ENCODE assay signal across 18 cellular contexts in genomic region chr5:81842795-81843377, GRCh38.
DNase-seq lines count a peak whose midpoint lies in the region; ATAC-seq, FAIRE-seq and TF ChIP-seq lines count a peak whose summit lies in the region.
"Had no signal": no experiment of that assay in that cellular context is flagged by ENCODE, and none has a peak within 500 bp of the region (broad histone marks: within the 10 kb centered on the region; RNA-seq: fewer than 3 reads in every experiment).

No MANE protein-coding gene starts in this region.

- H3K27ac Mint-ChIP-seq in Calu3 (ENCODE audit: unreplicated experiment) (peak overlapping the region; percentile 43), H9 (no peak overlapping the region)
- H3K27ac Mint-ChIP-seq: activated CD8-positive, alpha-beta T cell treated with anti-CD3 and anti-CD28 coated beads, Interleukin-2, amount 10 ng/mL, durations not matched to agents 7 days and 5 days; activated naive CD8-positive, alpha-beta T cell treated with anti-CD3 and anti-CD28 coated beads, Interleukin-2, amount 10 ng/mL, durations not matched to agents 7 days and 5 days had no signal

- no peaks in the 10 kb centered on the region for H3K9me1 ChIP-seq in K562 (ENCODE audit: control insufficient read depth, insufficient read depth, low read length)

- no peaks in the 10 kb centered on the region for H3K23me2 ChIP-seq in H9 (ENCODE audit: insufficient read length, low read depth, low read length, poor library complexity, severe bottlenecking)

- H2BK15ac ChIP-seq in H9 (ENCODE audit: low read depth, low read length), result no peak overlapping the region

- TF ChIP-seq EP300 in K562 (IDR thresholded peaks at IDR 0.05; ENCODE audit: low read length) (no peak), neural cell (conservative IDR thresholded peaks at IDR 0.05; ENCODE audit: poor library complexity, severe bottlenecking) (no peak)

- H3K4me2 ChIP-seq in H9 (ENCODE audit: insufficient read depth, insufficient read length, low read length) (no peak overlapping the region), K562 (ENCODE audit: insufficient read depth, low read length) (no peak overlapping the region), neural cell (ENCODE audit: low read length) (no peak overlapping the region)
- H3K4me2 ChIP-seq: BLaER1 had no signal

- no peak overlapping the region for H3K14ac ChIP-seq in H9 (ENCODE audit: insufficient read depth, low read length)

- no peaks in the 10 kb centered on the region for H3K27me3 Mint-ChIP-seq in Calu3 (ENCODE audit: unreplicated experiment)
- H3K27me3 Mint-ChIP-seq in H9 (ENCODE audit: low read depth), result no peaks in the 10 kb centered on the region
- H3K27me3 Mint-ChIP-seq: activated naive CD8-positive, alpha-beta T cell treated with anti-CD3 and anti-CD28 coated beads, Interleukin-2, amount 10 ng/mL, durations not matched to agents 7 days and 5 days had no signal

- H3K56ac ChIP-seq in H9 (ENCODE audit: insufficient read length, low read depth, low read length), result no peak overlapping the region

- H2BK12ac ChIP-seq in H9 (ENCODE audit: insufficient read length, low read depth, low read length), result no peak overlapping the region

- H2AK5ac ChIP-seq in H9 (ENCODE audit: insufficient read length, low read length), result no peak overlapping the region

- in situ Hi-C loops in K562 (cut with MboI), result loop anchor here (10.0 kb wide), 1 partner anchor 418 kb away; no protein-coding TSS in a partner anchor

- DNase-seq in Calu3, result no peak
- DNase-seq in H9, result no peak
- no peak for DNase-seq in K562 (ENCODE audit: extremely low read depth in 1 of 4, low spot score in 3 of 4)
- DNase-seq in NOMO-1 (lab: John Stamatoyannopoulos, UW; ENCODE audit: unreplicated experiment in 2 of 2), result no peak
- DNase-seq in GM19239 (ENCODE audit: insufficient read length, low spot score), result no peak
- no peak for DNase-seq in RCC 7860 (ENCODE audit: low spot score)
- DNase-seq in NCI-H1694 treated with DMSO at 0.1 percent for 48 hours (lab: John Stamatoyannopoulos, UW), result no peak
- DNase-seq: activated CD8-positive, alpha-beta T cell treated with anti-CD3 and anti-CD28 coated beads, Interleukin-2, amount 10 ng/mL, durations not matched to agents 7 days and 5 days; activated naive CD8-positive, alpha-beta T cell treated with anti-CD3 and anti-CD28 coated beads, Interleukin-2, amount 10 ng/mL, durations not matched to agents 7 days and 5 days; NCI-H1436 treated with DMSO at 0.1 percent for 48 hours; NCI-H446; posterior cingulate gyrus; spleen; tibial artery had no signal

- H3K9me3 ChIP-seq in H9 (ENCODE audit: control insufficient read depth, low read depth, low read length) (no peaks in the 10 kb centered on the region), K562 (replicated peaks; ENCODE audit: control insufficient read depth, insufficient read depth, low read depth, low read length) (no peaks in the 10 kb centered on the region), neural cell (ENCODE audit: low read length) (no peaks in the 10 kb centered on the region)
- H3K9me3 ChIP-seq: BLaER1, spleen, tibial artery had no signal

- no peak overlapping the region for H3K23ac ChIP-seq in H9 (ENCODE audit: insufficient read length, low read depth, low read length)

- H3K4ac ChIP-seq in H9 (ENCODE audit: low read depth, low read length), result no peak overlapping the region

- H4K5ac ChIP-seq in H9 (ENCODE audit: insufficient read length, low read depth, low read length), result no peak overlapping the region

- H4K8ac ChIP-seq in H9 (replicated peaks; ENCODE audit: insufficient read length, low read depth, low read length), result no peak overlapping the region

- H3K4me3 Mint-ChIP-seq in Calu3 (ENCODE audit: low read depth, unreplicated experiment) (peak overlapping the region; percentile 8), H9 (no peak overlapping the region)
- H3K4me3 Mint-ChIP-seq: activated CD8-positive, alpha-beta T cell treated with anti-CD3 and anti-CD28 coated beads, Interleukin-2, amount 10 ng/mL, durations not matched to agents 7 days and 5 days; activated naive CD8-positive, alpha-beta T cell treated with anti-CD3 and anti-CD28 coated beads, Interleukin-2, amount 10 ng/mL, durations not matched to agents 7 days and 5 days had no signal

- FAIRE-seq in K562 (lab: Jason Lieb, UNC) (no peak), GM19239 (lab: Jason Lieb, UNC) (no peak), RCC 7860 (lab: Jason Lieb, UNC) (no peak)

- H2AFZ ChIP-seq in H9 (ENCODE audit: low read length), result peak overlapping the region; percentile 18
- peak overlapping the region; percentile 70 for H2AFZ ChIP-seq in K562 (ENCODE audit: low read depth, low read length)
- no peak overlapping the region for H2AFZ ChIP-seq in neural cell (ENCODE audit: low read depth, low read length)

- no peaks in the 10 kb centered on the region for H3K79me1 ChIP-seq in H9 (ENCODE audit: insufficient read depth, low read depth, low read length, poor library complexity, severe bottlenecking)

- no peak for TF ChIP-seq POLR2A in K562 (conservative IDR thresholded peaks at IDR 0.05)

- no peak overlapping the region for H4K91ac ChIP-seq in H9 (ENCODE audit: insufficient read length, low read depth, low read length)

- intact Hi-C loops in Calu3 (cut with micrococcal nuclease; ENCODE audit: unreplicated experiment), result no loop called here
- intact Hi-C loops in K562 (cut with micrococcal nuclease), result no loop called here

- ATAC-seq in K562, result no peak
- ATAC-seq: activated CD8-positive, alpha-beta T cell treated with anti-CD3 and anti-CD28 coated beads, Interleukin-2, amount 10 ng/mL, durations not matched to agents 7 days and 5 days; Panc1 had no signal

- H4K20me1 ChIP-seq in H9 (ENCODE audit: control insufficient read depth, insufficient read depth, insufficient read length) (no peaks in the 10 kb centered on the region), K562 (replicated peaks; ENCODE audit: control insufficient read depth, insufficient read depth, low read length) (no peaks in the 10 kb centered on the region), neural cell (ENCODE audit: insufficient read depth) (no peaks in the 10 kb centered on the region)
- H4K20me1 ChIP-seq: BLaER1 had no signal

- no peak overlapping the region for H3T11ph ChIP-seq in H9 (ENCODE audit: low read length)

- no peaks in the 10 kb centered on the region for H3F3A ChIP-seq in neural cell (ENCODE audit: insufficient read depth, low read length, poor library complexity, severe bottlenecking)

- no peak overlapping the region for H3K18ac ChIP-seq in H9 (ENCODE audit: insufficient read length, low read depth, low read length)

- no peaks in the 10 kb centered on the region for H3K36me3 ChIP-seq in K562 (ENCODE audit: control insufficient read depth, insufficient read depth, low read length)
- H3K36me3 ChIP-seq in neural cell (ENCODE audit: insufficient read depth, low read length), result no peaks in the 10 kb centered on the region
- H3K36me3 ChIP-seq: BLaER1, spleen, tibial artery had no signal

- H3K4me3 ChIP-seq in K562, result no peak overlapping the region
- H3K4me3 ChIP-seq in neural cell (ENCODE audit: low read length), result no peak overlapping the region
- H3K4me3 ChIP-seq: BLaER1, spleen, tibial artery had no signal

- H3K9me2 ChIP-seq in neural cell (ENCODE audit: insufficient read depth, low read length), result no peaks in the 10 kb centered on the region

- TF ChIP-seq CTCF in Calu3 (IDR thresholded peaks at IDR 0.05; ENCODE audit: unreplicated experiment) (no peak), H9 (conservative IDR thresholded peaks at IDR 0.05) (no peak), K562 (IDR thresholded peaks at IDR 0.05 in 2 of 3, conservative IDR thresholded peaks at IDR 0.05 in 1 of 3; ENCODE audit: insufficient read depth in 2 of 3, low read depth in 1 of 3, low read length in 3 of 3) (no peak), neural cell (IDR thresholded peaks at IDR 0.05; ENCODE audit: poor library complexity, severe bottlenecking) (no peak)

- H3K4me1 Mint-ChIP-seq in Calu3 (ENCODE audit: low read depth, unreplicated experiment) (peaks cover 22% of the 10 kb centered on the region), H9 (peaks cover 19 to 21% of the 10 kb centered on the region in 2 experiments)

- H2BK20ac ChIP-seq in H9 (ENCODE audit: low read depth, low read length, poor library complexity, severe bottlenecking), result no peak overlapping the region

- H3K79me2 ChIP-seq in H9 (ENCODE audit: insufficient read depth, low read length) (no peaks in the 10 kb centered on the region), K562 (ENCODE audit: control insufficient read depth, insufficient read depth, low read length) (no peaks in the 10 kb centered on the region), neural cell (replicated peaks; ENCODE audit: insufficient read depth, low read length) (no peaks in the 10 kb centered on the region)

- H3K9me3 Mint-ChIP-seq in Calu3 (ENCODE audit: low read depth, unreplicated experiment) (no peaks in the 10 kb centered on the region), H9 (no peaks in the 10 kb centered on the region)
- H3K9me3 Mint-ChIP-seq: activated naive CD8-positive, alpha-beta T cell treated with anti-CD3 and anti-CD28 coated beads, Interleukin-2, amount 10 ng/mL, durations not matched to agents 7 days and 5 days had no signal

- H2BK5ac ChIP-seq in H9 (ENCODE audit: insufficient read length, low read length), result no peak overlapping the region

- WGBS in H9 (ENCODE audit: extremely low coverage, insufficient read length, low lambda C conversion rate), result no CpG with 5 or more reads among the region's 6 CpGs
- 43% methylated on average over 6 of the region's 6 CpGs for WGBS in K562 (ENCODE audit: insufficient coverage, low coverage, missing lambda C conversion rate)

- no peaks in the 10 kb centered on the region for H3K36me3 Mint-ChIP-seq in Calu3 (ENCODE audit: insufficient read depth, unreplicated experiment)
- H3K36me3 Mint-ChIP-seq in H9 (ENCODE audit: insufficient read depth in 1 of 3, low read depth in 3 of 3), result no peaks in the 10 kb centered on the region
- H3K36me3 Mint-ChIP-seq: activated naive CD8-positive, alpha-beta T cell treated with anti-CD3 and anti-CD28 coated beads, Interleukin-2, amount 10 ng/mL, durations not matched to agents 7 days and 5 days had no signal

- TF ChIP-seq RAD21 in K562 (CRISPR knock-in tag; conservative IDR thresholded peaks at IDR 0.05 in 1 of 2, IDR thresholded peaks at IDR 0.05 in 1 of 2) (no peak), neural cell (conservative IDR thresholded peaks at IDR 0.05) (no peak)

- H3K9ac ChIP-seq in H9 (ENCODE audit: extremely low read depth, insufficient read length, low read length) (no peak overlapping the region), K562 (ENCODE audit: insufficient read depth in 1 of 2, low read depth in 2 of 2, low read length in 2 of 2) (no peak overlapping the region), neural cell (ENCODE audit: low read length) (no peak overlapping the region)
- H3K9ac ChIP-seq: BLaER1 had no signal

- BruUV-seq in Calu3 (replicated peaks; lab: Mats Ljungman, UMichigan) (no TSS peak), K562 (replicated peaks; lab: Mats Ljungman, UMichigan) (no TSS peak)

- POLR2A ChIA-PET in K562 (lab: Yijun Ruan, JAX), result interaction anchor here (0.8 to 1.0 kb wide), 2 partner anchors 9 kb away, joined by 3 to 4 read pairs; no protein-coding TSS in a partner anchor

- H2BK120ac ChIP-seq in H9 (ENCODE audit: low read depth, low read length, poor library complexity, severe bottlenecking), result no peak overlapping the region

- CTCF ChIA-PET in Calu3 (lab: Charles Lee) (interaction anchor here (0.8 to 0.9 kb wide), 2 partner anchors 14 to 323 kb away, joined by 3 to 4 read pairs; no protein-coding TSS in a partner anchor), K562 (lab: Yijun Ruan, JAX; ENCODE audit: low intra/inter-chr PET ratio) (no interaction called here)

- H3K4me1 ChIP-seq in H9 (ENCODE audit: insufficient read depth, low read length) (no peaks in the 10 kb centered on the region), K562 (replicated peaks in 1 of 2; ENCODE audit: control insufficient read depth in 2 of 2, insufficient read depth in 2 of 2, low read length in 2 of 2) (peaks cover 0 to 9% of the 10 kb centered on the region in 2 experiments; a peak in 3 of 5 replicates)
- H3K4me1 ChIP-seq: BLaER1 had no signal

- no peak overlapping the region for H3K27ac ChIP-seq in H9 (ENCODE audit: insufficient read length, low read depth, low read length)
- no peak overlapping the region for H3K27ac ChIP-seq in K562 (ENCODE audit: extremely low read depth, low read depth, low read length)
- peak overlapping the region; percentile 6 for H3K27ac ChIP-seq in neural cell (ENCODE audit: low read length)
- H3K27ac ChIP-seq: BLaER1, HL-60, spleen, tibial artery had no signal

- no peaks in the 10 kb centered on the region for H3K27me3 ChIP-seq in H9 (ENCODE audit: insufficient read depth, low read length)
- H3K27me3 ChIP-seq in K562 (ENCODE audit: control insufficient read depth in 2 of 2, insufficient read depth in 2 of 2, low read length in 2 of 2), result no peaks in the 10 kb centered on the region
- H3K27me3 ChIP-seq in neural cell (ENCODE audit: insufficient read depth, low read depth, low read length), result no peaks in the 10 kb centered on the region
- H3K27me3 ChIP-seq: BLaER1, spleen, tibial artery had no signal
